8 cellular contexts compared by ENCODE assay signal in the genomic region with DNA sequence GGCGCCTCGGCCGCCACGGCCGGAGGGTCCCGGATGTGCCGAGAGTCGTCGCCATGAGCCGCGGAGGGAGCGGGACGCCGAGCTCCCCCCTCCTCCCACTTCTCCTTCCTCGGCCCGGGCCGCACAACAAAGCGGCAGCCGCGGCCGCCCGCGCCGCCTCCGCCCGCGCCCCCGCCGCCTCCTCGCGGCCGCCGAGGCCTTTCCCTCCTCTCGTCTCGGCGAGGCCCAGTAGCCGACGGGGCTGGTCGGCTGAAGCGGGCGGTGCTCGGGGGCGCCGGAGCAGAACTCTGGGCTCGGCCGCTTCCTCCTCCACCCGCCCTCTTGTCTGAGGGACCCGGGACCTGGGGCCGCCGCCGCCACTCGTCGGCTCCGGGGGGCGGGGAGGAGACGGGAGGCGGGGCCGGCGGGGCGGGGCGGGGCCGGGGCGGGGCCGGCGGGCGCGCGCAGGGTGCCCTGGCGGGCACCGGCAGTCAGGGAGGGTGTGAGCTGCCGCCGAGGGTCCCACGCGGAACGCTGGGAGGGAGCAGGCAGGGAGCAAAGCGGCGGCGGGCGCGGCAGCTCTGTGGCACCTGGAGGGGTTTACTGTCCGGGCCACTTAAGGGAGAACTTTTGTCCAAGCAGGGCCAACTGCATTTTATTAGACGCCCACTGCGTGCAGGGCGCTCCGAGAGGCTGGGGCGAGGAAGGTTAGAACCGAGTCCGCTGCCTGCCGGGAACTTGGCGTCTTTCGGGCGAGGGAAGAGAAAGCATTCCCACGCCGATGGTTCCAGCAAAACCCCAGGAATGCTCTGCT. TPM values are rescaled to one million over a fixed set of nuclear protein-coding genes. Genes with fewer than 3 reads are reported as not detected.
DNase-seq lines count a peak whose midpoint lies in the region; FAIRE-seq and TF ChIP-seq lines count a peak whose summit lies in the region.

A gene (minus strand): TSS at position 327 of the 793 bp plus-strand sequence. CDS start 427 bp downstream, outside the sequence.

- DNase-seq in GM12865 (ENCODE audit: low read depth) (peak; percentile 85), H54 (ENCODE audit: insufficient read length, low spot score) (peak; percentile 77), amygdala (lab: John Stamatoyannopoulos, UW) (peak in 54 of 56 donors; percentile 12 to 85 (median 64)), right atrium auricular region (ENCODE audit: low spot score) (peak; percentile 76), putamen (ENCODE audit: low spot score) (peak; percentile 76), uterus (peak; percentile 69 to 73)

- peaks cover 33% of the 10 kb centered on the region for H4K20me1 ChIP-seq in Loucy (ENCODE audit: insufficient read depth, low read length, poor library complexity, severe bottlenecking)

- H3K27ac ChIP-seq in right atrium auricular region = peak within 1 kb of the TSS; percentile 90 to 91
- H3K27ac ChIP-seq in uterus = peak within 1 kb of the TSS; percentile 84 to 91

- intact Hi-C loops in T-helper 1 cell treated with Interleukin-12 subunit alpha and Interleukin-12 subunit beta and Interleukin-4 antibody, amounts not matched to agents 30 ng/mL and 1 ng/mL, for 36 hours (cut with micrococcal nuclease) = loop anchor here (1.0 to 5.0 kb wide), 5 partner anchors 47 to 315 kb away; a partner anchor contains a TSS
- intact Hi-C loops in uterus (cut with DNase I; ENCODE audit: low total_unique reads) = no loop called here

- TF ChIP-seq POLR2A in H54 (IDR thresholded peaks at IDR 0.05; ENCODE audit: low read depth, low read length) (peak; percentile 93), uterus (IDR thresholded peaks at IDR 0.05) (peak; percentile 92 to 95)

- peak within 1 kb of the TSS; percentile 93 for H3K9ac ChIP-seq in Loucy (ENCODE audit: low read depth, low read length, poor library complexity, severe bottlenecking)

- peaks cover 45% of the 10 kb centered on the region for H3K79me2 ChIP-seq in Loucy (ENCODE audit: insufficient read depth, low read length)

- H3K4me2 ChIP-seq in Loucy (ENCODE audit: low read depth, low read length, poor library complexity, severe bottlenecking) = peak within 1 kb of the TSS; percentile 84

- H3K4me1 ChIP-seq in Loucy (ENCODE audit: insufficient read depth, low read length, poor library complexity, severe bottlenecking) = peaks cover 21% of the 10 kb centered on the region
- H3K4me1 ChIP-seq in right atrium auricular region = peaks cover 0 to 10% of the 10 kb centered on the region in 2 donors
- no peaks in the 10 kb centered on the region for H3K4me1 ChIP-seq in uterus

- H2AFZ ChIP-seq in Loucy (ENCODE audit: low read length) = peak within 1 kb of the TSS; percentile 97

- peak within 1 kb of the TSS; percentile 84 for H3K4me3 ChIP-seq in GM12865 (ENCODE audit: low read depth, low read length)
- H3K4me3 ChIP-seq in Loucy (ENCODE audit: low read length, poor library complexity, severe bottlenecking) = peak within 1 kb of the TSS; percentile 94
- H3K4me3 ChIP-seq in right atrium auricular region = peak within 1 kb of the TSS; percentile 79 to 87
- peak within 1 kb of the TSS; percentile 66 to 89 for H3K4me3 ChIP-seq in uterus

- TF ChIP-seq CTCF in GM12865 (IDR thresholded peaks at IDR 0.05; ENCODE audit: insufficient read depth, low read depth, low read length, missing control alignments) = no peak
- TF ChIP-seq CTCF in Loucy (conservative IDR thresholded peaks at IDR 0.05; ENCODE audit: low read length) = no peak
- no peak for TF ChIP-seq CTCF in right atrium auricular region (IDR thresholded peaks at IDR 0.05)
- peak in 1 of 4 experiments; percentile 5 for TF ChIP-seq CTCF in uterus (IDR thresholded peaks at IDR 0.05)

- no peaks in the 10 kb centered on the region for H3K9me2 ChIP-seq in Loucy (replicated peaks; ENCODE audit: low read depth, low read length)

- peaks cover 5% of the 10 kb centered on the region; the same call in 1 of the 2 replicates for H3F3A ChIP-seq in Loucy (ENCODE audit: low read depth)

- FAIRE-seq in H54 (lab: Jason Lieb, UNC) = no peak

- no peaks in the 10 kb centered on the region for H3K36me3 ChIP-seq in Loucy (ENCODE audit: insufficient read depth, low read length)
- H3K36me3 ChIP-seq in right atrium auricular region = no peaks in the 10 kb centered on the region
- no peaks in the 10 kb centered on the region for H3K36me3 ChIP-seq in uterus

- H3K27me3 ChIP-seq in Loucy (ENCODE audit: insufficient read depth, low read length, poor library complexity, severe bottlenecking) (no peaks in the 10 kb centered on the region), right atrium auricular region (no peaks in the 10 kb centered on the region), uterus (no peaks in the 10 kb centered on the region)

- no peaks in the 10 kb centered on the region for H3K9me3 ChIP-seq in Loucy (ENCODE audit: insufficient read depth, low read depth, low read length)
- H3K9me3 ChIP-seq in right atrium auricular region = no peaks in the 10 kb centered on the region
- no peaks in the 10 kb centered on the region for H3K9me3 ChIP-seq in uterus

RNA-seq across cellular contexts. Expression of the gene that starts here (rescaled TPM):
- 13.5 and 16.8 TPM in 2 replicates for total RNA-seq in T-helper 1 cell treated with Interleukin-12 subunit alpha and Interleukin-12 subunit beta and Interleukin-4 antibody, amounts not matched to agents 30 ng/mL and 1 ng/mL, for 36 hours
- 10 to 100 TPM; 12.6 to 15.3 TPM for total RNA-seq in right atrium auricular region
- total RNA-seq in uterus = 10 to 100 TPM; 18.4 to 92.0 (median 37.3) TPM

Comparison
In these comparisons a context has a peak if more than half of its experiments do, and no peak if none do; other contexts are left out.
1. Peak in every context shown above with its lines: DNase-seq, H3K4me3 ChIP-seq and H3K27ac ChIP-seq.